Comparison of ENCODE assay signal across 10 cellular contexts in genomic region chr9:130186839-130187522, GRCh38. TPM values are rescaled to one million over a fixed set of nuclear protein-coding genes. Genes with fewer than 3 reads are reported as not detected.
DNase-seq lines count a peak whose midpoint lies in the region; ATAC-seq and TF ChIP-seq lines count a peak whose summit lies in the region.
"Had no signal": no experiment of that assay in that cellular context is flagged by ENCODE, and none has a peak within 500 bp of the region (broad histone marks: within the 10 kb centered on the region; RNA-seq: fewer than 3 reads in every experiment).

No MANE protein-coding gene starts in this region.

- BruUV-seq in Calu3 (replicated peaks; lab: Mats Ljungman, UMichigan), result no TSS peak

- peaks cover 18% of the 10 kb centered on the region for H3K4me1 ChIP-seq in lower lobe of right lung
- H3K4me1 ChIP-seq: HAP-1 had no signal

- CTCF ChIA-PET in Calu3 (lab: Charles Lee), result interaction anchor here (0.6 to 1.1 kb wide), 3 partner anchors 17 to 282 kb away, joined by 3 read pairs; no protein-coding TSS in a partner anchor

- intact Hi-C loops in Calu3 (cut with micrococcal nuclease; ENCODE audit: unreplicated experiment), result no loop called here
- intact Hi-C loops in lower lobe of right lung (cut with DNase I), result no loop called here
- intact Hi-C loops in activated T-helper 2 cell treated with anti-CD3 and anti-CD28 coated beads, Interferon-gamma antibody, Interleukin-2, Interleukin-4, amounts not matched to agents 10 μg/mL and 5 μg/mL and 100 μg/mL, durations not matched to agents 14 hours and 24 hours and 36 hours (cut with micrococcal nuclease), result no loop called here

- H3K27ac Mint-ChIP-seq in Calu3 (ENCODE audit: unreplicated experiment), result peak overlapping the region; percentile 20
- no peak overlapping the region for H3K27ac Mint-ChIP-seq in activated T-helper 2 cell treated with anti-CD3 and anti-CD28 coated beads, Interferon-gamma antibody, Interleukin-2, Interleukin-4, amounts not matched to agents 10 μg/mL and 5 μg/mL and 100 μg/mL, durations not matched to agents 14 hours and 24 hours and 36 hours

- no peaks in the 10 kb centered on the region for H3K9me3 ChIP-seq in MG63
- no peaks in the 10 kb centered on the region for H3K9me3 ChIP-seq in lower lobe of right lung
- H3K9me3 ChIP-seq: HAP-1 had no signal

- H3K4me3 ChIP-seq in MG63 (no peak overlapping the region), lower lobe of right lung (no peak overlapping the region)
- H3K4me3 ChIP-seq: HAP-1 had no signal

- DNase-seq in Calu3 (peak; percentile 73), MG63 (peak; percentile 68), cerebellum (ENCODE audit: low spot score) (peak; percentile 87), lower lobe of right lung (peak; percentile 58), NCI-H1092 treated with DMSO at 0.1 percent for 48 hours (lab: John Stamatoyannopoulos, UW) (no peak), NCI-H1417 treated with DMSO at 0.1 percent for 48 hours (lab: John Stamatoyannopoulos, UW) (no peak)
- no peak for DNase-seq in activated T-helper 2 cell treated with anti-CD3 and anti-CD28 coated beads, Interferon-gamma antibody, Interleukin-2, Interleukin-4, amounts not matched to agents 10 μg/mL and 5 μg/mL and 100 μg/mL, durations not matched to agents 14 hours and 24 hours and 36 hours (ENCODE audit: low spot score)

- H3K4me1 Mint-ChIP-seq in Calu3 (ENCODE audit: low read depth, unreplicated experiment), result peaks cover 23% of the 10 kb centered on the region
- H3K4me1 Mint-ChIP-seq in activated T-helper 2 cell treated with anti-CD3 and anti-CD28 coated beads, Interferon-gamma antibody, Interleukin-2, Interleukin-4, amounts not matched to agents 10 μg/mL and 5 μg/mL and 100 μg/mL, durations not matched to agents 14 hours and 24 hours and 36 hours (ENCODE audit: low read depth), result no peaks in the 10 kb centered on the region
- H3K4me1 Mint-ChIP-seq: central memory CD8-positive, alpha-beta T cell had no signal

- H3K4me3 Mint-ChIP-seq in Calu3 (ENCODE audit: low read depth, unreplicated experiment), result peak overlapping the region; percentile 73
- H3K4me3 Mint-ChIP-seq in activated T-helper 2 cell treated with anti-CD3 and anti-CD28 coated beads, Interferon-gamma antibody, Interleukin-2, Interleukin-4, amounts not matched to agents 10 μg/mL and 5 μg/mL and 100 μg/mL, durations not matched to agents 14 hours and 24 hours and 36 hours (ENCODE audit: low read depth), result no peak overlapping the region
- H3K4me3 Mint-ChIP-seq: central memory CD8-positive, alpha-beta T cell had no signal

- peaks cover 7% of the 10 kb centered on the region for H3K36me3 Mint-ChIP-seq in Calu3 (ENCODE audit: insufficient read depth, unreplicated experiment)
- no peaks in the 10 kb centered on the region for H3K36me3 Mint-ChIP-seq in activated T-helper 2 cell treated with anti-CD3 and anti-CD28 coated beads, Interferon-gamma antibody, Interleukin-2, Interleukin-4, amounts not matched to agents 10 μg/mL and 5 μg/mL and 100 μg/mL, durations not matched to agents 14 hours and 24 hours and 36 hours (ENCODE audit: low read depth)

- no peaks in the 10 kb centered on the region for H3K9me3 Mint-ChIP-seq in Calu3 (ENCODE audit: low read depth, unreplicated experiment)
- no peaks in the 10 kb centered on the region for H3K9me3 Mint-ChIP-seq in activated T-helper 2 cell treated with anti-CD3 and anti-CD28 coated beads, Interferon-gamma antibody, Interleukin-2, Interleukin-4, amounts not matched to agents 10 μg/mL and 5 μg/mL and 100 μg/mL, durations not matched to agents 14 hours and 24 hours and 36 hours
- H3K9me3 Mint-ChIP-seq: central memory CD8-positive, alpha-beta T cell had no signal

- H3K27me3 Mint-ChIP-seq in Calu3 (ENCODE audit: unreplicated experiment), result no peaks in the 10 kb centered on the region
- H3K27me3 Mint-ChIP-seq in activated T-helper 2 cell treated with anti-CD3 and anti-CD28 coated beads, Interferon-gamma antibody, Interleukin-2, Interleukin-4, amounts not matched to agents 10 μg/mL and 5 μg/mL and 100 μg/mL, durations not matched to agents 14 hours and 24 hours and 36 hours (ENCODE audit: low read depth), result no peaks in the 10 kb centered on the region

- no peak overlapping the region for H3K27ac ChIP-seq in lower lobe of right lung

- ATAC-seq in lower lobe of right lung (peak; percentile 84 to 85), HG02759 (IDR thresholded peaks at IDR 0.05; ENCODE audit: unreplicated experiment) (no peak)

- H3K36me3 ChIP-seq in MG63, result no peaks in the 10 kb centered on the region; the same call in 1 of the 2 replicates
- H3K36me3 ChIP-seq in lower lobe of right lung, result no peaks in the 10 kb centered on the region

- no peaks in the 10 kb centered on the region for H3K27me3 ChIP-seq in MG63
- no peaks in the 10 kb centered on the region for H3K27me3 ChIP-seq in lower lobe of right lung (ENCODE audit: low read depth)

- TF ChIP-seq CTCF in Calu3 (IDR thresholded peaks at IDR 0.05; ENCODE audit: unreplicated experiment), result no peak
- TF ChIP-seq CTCF in lower lobe of right lung (IDR thresholded peaks at IDR 0.05), result no peak

RNA-seq across cellular contexts. Expression of gene NCS1, which starts 14.8 kb away (rescaled TPM):
- total RNA-seq in Calu3 (2022) (14.4 and 16.1 TPM in 2 replicates), cerebellum (85.0 TPM), lower lobe of right lung (7.0 TPM)
- 16.6 and 34.4 TPM in 2 replicates for total RNA-seq in MG63 (2014; rRNA removed; shearing (Covaris generic); ENCODE audit: low replicate concordance)
- 23.5 and 27.9 TPM in 2 replicates for total RNA-seq in activated T-helper 2 cell treated with anti-CD3 and anti-CD28 coated beads, Interferon-gamma antibody, Interleukin-2, Interleukin-4, amounts not matched to agents 10 μg/mL and 5 μg/mL and 100 μg/mL, durations not matched to agents 14 hours and 24 hours and 36 hours

Comparison
In these comparisons a context has a peak if more than half of its experiments do, and no peak if none do; other contexts are left out.
1. DNase-seq: peak in Calu3 (single experiment), MG63 (single experiment), cerebellum (single experiment) and lower lobe of right lung (single experiment); none in activated T-helper 2 cell treated with anti-CD3 and anti-CD28 coated beads, Interferon-gamma antibody, Interleukin-2, Interleukin-4, amounts not matched to agents 10 μg/mL and 5 μg/mL and 100 μg/mL, durations not matched to agents 14 hours and 24 hours and 36 hours (single experiment), NCI-H1092 treated with DMSO at 0.1 percent for 48 hours (single experiment) and NCI-H1417 treated with DMSO at 0.1 percent for 48 hours (single experiment).